ENCODE assay signal across 10 cellular contexts in the genomic region with DNA sequence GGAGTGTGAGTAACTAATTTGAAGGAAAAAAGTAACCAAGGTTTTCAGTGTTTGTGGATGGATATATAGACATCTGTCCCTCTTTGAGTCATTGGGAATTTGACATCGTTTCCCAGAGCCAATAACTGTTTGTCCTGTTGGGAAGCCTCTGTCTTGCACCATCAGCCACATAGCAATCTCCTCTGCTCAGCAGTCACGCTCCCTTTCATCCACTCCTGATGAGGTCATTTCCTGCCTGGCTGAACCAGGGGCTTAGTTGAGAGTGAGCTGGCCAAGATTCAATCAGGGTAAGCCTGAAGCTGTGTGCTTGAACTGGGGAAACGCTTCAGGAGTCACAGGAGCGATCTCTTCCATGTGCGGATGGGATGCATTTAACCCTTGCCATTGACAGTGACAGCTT.
DNase-seq lines count a peak whose midpoint lies in the region; TF ChIP-seq lines count a peak whose summit lies in the region.
"Had no signal": no experiment of that assay in that cellular context is flagged by ENCODE, and none has a peak within 500 bp of the region (broad histone marks: within the 10 kb centered on the region; RNA-seq: fewer than 3 reads in every experiment).

No MANE protein-coding gene starts in this region.

- no peak overlapping the region for H3K27ac Mint-ChIP-seq in endothelial cell (ENCODE audit: unreplicated experiment)

- no peaks in the 10 kb centered on the region for H3K4me1 Mint-ChIP-seq in endothelial cell (ENCODE audit: unreplicated experiment)

- DNase-seq in BJ (ENCODE audit: low read depth) (peak; percentile 91), NCI-H2029 (lab: John Stamatoyannopoulos, UW) (peak; percentile 94), dedifferentiated amniotic fluid mesenchymal stem cell (ENCODE audit: extremely low spot score) (peak; percentile 89), mesendoderm (peak; percentile 92), endothelial cell (ENCODE audit: low spot score) (no peak), CD1c-positive myeloid dendritic cell (ENCODE audit: extremely low spot score) (no peak), hepatic stellate cell (ENCODE audit: low spot score) (no peak), ureter (ENCODE audit: low spot score) (no peak)
- DNase-seq: NCI-H510A had no signal

- H3K79me2 ChIP-seq in mesendoderm (ENCODE audit: control insufficient read depth, insufficient read depth, low read length), result no peaks in the 10 kb centered on the region

- no peaks in the 10 kb centered on the region for H3K36me3 ChIP-seq in BJ (ENCODE audit: control insufficient read depth, insufficient read depth, low read length)
- no peaks in the 10 kb centered on the region for H3K36me3 ChIP-seq in mesendoderm (ENCODE audit: control insufficient read depth, insufficient read depth, low read length)
- H3K36me3 ChIP-seq: suprapubic skin had no signal

- H3K4me3 Mint-ChIP-seq in endothelial cell (ENCODE audit: unreplicated experiment), result no peak overlapping the region

- no peaks in the 10 kb centered on the region for H3K4me1 ChIP-seq in mesendoderm (ENCODE audit: control insufficient read depth, low read depth, low read length)

- H4K8ac ChIP-seq in mesendoderm (ENCODE audit: low read depth, low read length), result no peak overlapping the region

- H2BK120ac ChIP-seq in mesendoderm (ENCODE audit: low read depth, low read length), result no peak overlapping the region

- H3K36me3 Mint-ChIP-seq in endothelial cell (ENCODE audit: low read depth, unreplicated experiment), result no peaks in the 10 kb centered on the region

- H2AK5ac ChIP-seq in mesendoderm (ENCODE audit: low read length), result no peak overlapping the region

- H3K9me3 Mint-ChIP-seq in endothelial cell (ENCODE audit: unreplicated experiment), result no peaks in the 10 kb centered on the region

- CTCF ChIA-PET in BJ (lab: Yijun Ruan, JAX), result interaction anchor here (1.1 kb wide), 1 partner anchor 10 kb away, joined by 3 read pairs; no protein-coding TSS in a partner anchor

- H3K4me2 ChIP-seq in mesendoderm (ENCODE audit: low read length), result no peak overlapping the region

- no peaks in the 10 kb centered on the region for H3K79me1 ChIP-seq in mesendoderm (ENCODE audit: low read length)

- no peak overlapping the region for H2BK5ac ChIP-seq in mesendoderm (ENCODE audit: low read length)

- H3K4ac ChIP-seq in mesendoderm (ENCODE audit: low read depth, low read length), result no peak overlapping the region

- H3K27me3 ChIP-seq in BJ (ENCODE audit: control insufficient read depth, insufficient read depth, low read length) (no peaks in the 10 kb centered on the region), mesendoderm (ENCODE audit: insufficient read depth, low read length, poor library complexity) (no peaks in the 10 kb centered on the region)
- H3K27me3 ChIP-seq: suprapubic skin had no signal

- no peak overlapping the region for H4K5ac ChIP-seq in mesendoderm (ENCODE audit: low read length)

- H3K23ac ChIP-seq in mesendoderm (ENCODE audit: low read length), result no peak overlapping the region

- H3K27ac ChIP-seq in mesendoderm (ENCODE audit: low read depth, low read length), result no peak overlapping the region
- H3K27ac ChIP-seq: suprapubic skin had no signal

- WGBS in mesendoderm (ENCODE audit: extremely low coverage, insufficient coverage, low lambda C conversion rate), result no CpG with 5 or more reads among the region's 5 CpGs

- no peak overlapping the region for H3K4me3 ChIP-seq in BJ (ENCODE audit: low read depth, low read length)
- H3K4me3 ChIP-seq in mesendoderm (ENCODE audit: low read length), result no peak overlapping the region
- H3K4me3 ChIP-seq: suprapubic skin had no signal

- H2BK15ac ChIP-seq in mesendoderm (replicated peaks; ENCODE audit: low read depth), result no peak overlapping the region

- no peaks in the 10 kb centered on the region for H3K27me3 Mint-ChIP-seq in endothelial cell (ENCODE audit: unreplicated experiment)

- POLR2A ChIA-PET in BJ (lab: Charles Lee), result no interaction called here

- H3K18ac ChIP-seq in mesendoderm (ENCODE audit: low read length), result no peak overlapping the region

- H3K56ac ChIP-seq in mesendoderm (ENCODE audit: low read length), result no peak overlapping the region

- no peak overlapping the region for H3K9ac ChIP-seq in mesendoderm (ENCODE audit: low read length)

- TF ChIP-seq CTCF in BJ (IDR thresholded peaks at IDR 0.05; ENCODE audit: insufficient read depth, low read depth, low read length), result no peak
- no peak for TF ChIP-seq CTCF in endothelial cell (IDR thresholded peaks at IDR 0.05; ENCODE audit: unreplicated experiment)

Comparison
In these comparisons a context has a peak if more than half of its experiments do, and no peak if none do; other contexts are left out.
1. DNase-seq: peak in BJ (single experiment), NCI-H2029 (single experiment), dedifferentiated amniotic fluid mesenchymal stem cell (single experiment) and mesendoderm (single experiment); none in endothelial cell (single experiment), CD1c-positive myeloid dendritic cell (single experiment), hepatic stellate cell (single experiment) and ureter (single experiment).